In the genomic region with DNA sequence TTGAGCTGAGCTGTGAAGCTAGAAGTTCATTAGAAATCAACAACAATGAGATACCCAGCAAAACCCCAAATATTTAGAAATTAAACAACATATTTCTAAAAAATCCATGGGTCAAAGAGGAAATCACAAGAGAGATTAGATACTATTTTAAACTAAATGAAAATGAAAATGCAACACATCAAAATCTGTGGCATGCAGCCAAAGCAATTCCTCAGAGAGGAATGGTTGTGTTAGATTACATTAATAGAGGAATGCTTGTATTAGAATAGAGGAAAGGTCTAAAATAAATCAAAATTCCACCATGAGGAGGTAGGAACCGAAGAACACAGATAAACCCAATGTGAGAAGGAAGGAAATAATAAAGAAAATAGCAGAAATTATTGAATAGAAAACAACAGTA, we compare ENCODE assay signal across 23 cellular contexts.
DNase-seq lines count a peak whose midpoint lies in the region; ATAC-seq and TF ChIP-seq lines count a peak whose summit lies in the region.
"Had no signal": no experiment of that assay in that cellular context is flagged by ENCODE, and none has a peak within 500 bp of the region (broad histone marks: within the 10 kb centered on the region; RNA-seq: fewer than 3 reads in every experiment).

No MANE protein-coding gene starts in this region.

- intact Hi-C loops in testis (cut with DNase I; ENCODE audit: low total_unique reads) = no loop called here

- peaks cover 0 to 41% (median 22%) of the 10 kb centered on the region in 10 experiments; a peak in 16 of 20 replicates for H3K4me1 ChIP-seq in BLaER1 treated with 17β-estradiol and CSF1 and Interleukin-3, amounts not matched to agents 10 nM and 100 nM
- H3K4me1 ChIP-seq in adipocyte (ENCODE audit: control insufficient read depth, insufficient read depth, low read length) (peaks cover 13% of the 10 kb centered on the region), testis (no peaks in the 10 kb centered on the region)
- H3K4me1 ChIP-seq: SJSA1 had no signal

- no peaks in the 10 kb centered on the region for H3K27me3 ChIP-seq in BLaER1 treated with 17β-estradiol and CSF1 and Interleukin-3, amounts not matched to agents 10 nM and 100 nM
- no peaks in the 10 kb centered on the region for H3K27me3 ChIP-seq in adipocyte (replicated peaks; ENCODE audit: control insufficient read depth, insufficient read depth, low read length)
- no peaks in the 10 kb centered on the region for H3K27me3 ChIP-seq in testis
- H3K27me3 ChIP-seq: MG63, SJSA1 had no signal

- DNase-seq in adipocyte (ENCODE audit: low read depth) (peak; percentile 31), fibroblast of the aortic adventitia (ENCODE audit: low read depth) (peak; percentile 61), testis (peak; percentile 34), dedifferentiated amniotic fluid mesenchymal stem cell (ENCODE audit: extremely low spot score) (no peak)
- DNase-seq: CD8-positive, alpha-beta memory T cell; DMS153; DND-41; IMR-90; KG1; MG63; NCI-H1105 treated with DMSO at 0.1 percent for 48 hours; NCI-H146; NCI-H1930; NCI-H2107; NCI-H446; NCI-H524 treated with DMSO at 0.1 percent for 48 hours; NCI-H774; Right ventricle myocardium superior; RPMI8226 had no signal

- ATAC-seq in HG02610 (IDR thresholded peaks at IDR 0.05; ENCODE audit: unreplicated experiment) (no peak), HG02798 (IDR thresholded peaks at IDR 0.05; ENCODE audit: poor library complexity, unreplicated experiment) (no peak)

- TF ChIP-seq CTCF in fibroblast of the aortic adventitia (IDR thresholded peaks at IDR 0.05; ENCODE audit: insufficient read depth, low read length) = no peak
- TF ChIP-seq CTCF in testis (IDR thresholded peaks at IDR 0.05) = no peak

- TF ChIP-seq POLR2A in testis (IDR thresholded peaks at IDR 0.05) = no peak

- peaks cover 6 to 32% (median 18%) of the 10 kb centered on the region in 11 experiments; a peak in 19 of 22 replicates for H3K9me3 ChIP-seq in BLaER1 treated with 17β-estradiol and CSF1 and Interleukin-3, amounts not matched to agents 10 nM and 100 nM (replicated peaks in 1 of 11)
- peaks cover 6% of the 10 kb centered on the region for H3K9me3 ChIP-seq in adipocyte (ENCODE audit: control insufficient read depth, low read length)
- no peaks in the 10 kb centered on the region for H3K9me3 ChIP-seq in testis
- H3K9me3 ChIP-seq: MG63 had no signal

- no peak overlapping the region for H3K9ac ChIP-seq in BLaER1 treated with 17β-estradiol and CSF1 and Interleukin-3, amounts not matched to agents 10 nM and 100 nM
- no peak overlapping the region for H3K9ac ChIP-seq in adipocyte (ENCODE audit: low read length)

- H3K4me3 ChIP-seq in BLaER1 treated with 17β-estradiol and CSF1 and Interleukin-3, amounts not matched to agents 10 nM and 100 nM = no peak overlapping the region
- H3K4me3 ChIP-seq in adipocyte (ENCODE audit: low read length) = no peak overlapping the region
- H3K4me3 ChIP-seq in fibroblast of the aortic adventitia (ENCODE audit: low read depth, low read length) = no peak overlapping the region
- no peak overlapping the region for H3K4me3 ChIP-seq in testis
- H3K4me3 ChIP-seq: MG63, SJSA1 had no signal

- H3K27ac ChIP-seq in BLaER1 treated with 17β-estradiol and CSF1 and Interleukin-3, amounts not matched to agents 10 nM and 100 nM = 0 out of 22 replicates have a peak overlapping the region, but pooled peaks of 2 of the 11 experiments have one; percentile 5 to 8
- no peak overlapping the region for H3K27ac ChIP-seq in testis
- H3K27ac ChIP-seq: SJSA1 had no signal

- WGBS in testis, 2 donors = 21 to 23% methylated on average over 1 of the region's 1 CpG

- peak overlapping the region in 8 of 11 experiments; percentile 2 to 65 (median 35); a peak in 15 of 22 replicates for H3K4me2 ChIP-seq in BLaER1 treated with 17β-estradiol and CSF1 and Interleukin-3, amounts not matched to agents 10 nM and 100 nM

- no peaks in the 10 kb centered on the region for H4K20me1 ChIP-seq in BLaER1 treated with 17β-estradiol and CSF1 and Interleukin-3, amounts not matched to agents 10 nM and 100 nM

- peaks cover 0 to 16% (median 0%) of the 10 kb centered on the region in 11 experiments; a peak in 5 of 22 replicates for H3K36me3 ChIP-seq in BLaER1 treated with 17β-estradiol and CSF1 and Interleukin-3, amounts not matched to agents 10 nM and 100 nM
- H3K36me3 ChIP-seq in adipocyte (ENCODE audit: control insufficient read depth, insufficient read depth, low read length, severe bottlenecking) = no peaks in the 10 kb centered on the region
- H3K36me3 ChIP-seq in testis (ENCODE audit: low read depth, missing control alignments) = no peaks in the 10 kb centered on the region
- H3K36me3 ChIP-seq: MG63, SJSA1 had no signal
